In the genomic region with DNA sequence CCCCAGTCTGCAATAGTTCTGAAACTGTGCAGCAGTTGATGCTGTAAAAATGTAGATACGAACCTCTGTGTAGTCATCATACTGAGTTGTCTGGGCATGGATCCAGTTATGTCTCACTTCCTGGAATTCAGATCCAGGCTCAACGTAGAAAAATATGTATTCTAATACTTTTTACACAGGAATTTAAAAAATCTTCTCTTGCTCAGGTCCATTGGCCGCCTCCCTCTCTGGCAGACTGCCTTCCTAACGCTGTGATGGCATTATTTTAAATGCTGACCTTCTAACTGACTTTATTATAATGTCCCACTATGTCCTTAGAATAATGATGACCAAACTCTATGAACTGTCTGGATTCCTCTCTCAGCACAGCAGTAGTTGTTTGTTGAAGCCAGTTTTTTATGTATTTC, we compare ENCODE assay signal across 10 cellular contexts.
DNase-seq lines count a peak whose midpoint lies in the region; ATAC-seq, FAIRE-seq and TF ChIP-seq lines count a peak whose summit lies in the region.
"Had no signal": no experiment of that assay in that cellular context is flagged by ENCODE, and none has a peak within 500 bp of the region (broad histone marks: within the 10 kb centered on the region; RNA-seq: fewer than 3 reads in every experiment).

No MANE protein-coding gene starts in this region.

- peaks cover 16% of the 10 kb centered on the region for H3K9me3 Mint-ChIP-seq in stimulated activated memory B cell treated with anti-CD40 and anti-IgM and Interleukin-4, amounts not matched to agents 10 μg/mL and 1 μg/mL and 100 μg/mL, for 72 hours

- DNase-seq in H54 (ENCODE audit: insufficient read length, low spot score) (peak; percentile 54), amniotic epithelial cell (ENCODE audit: low read depth) (peak; percentile 98), left ventricle myocardium superior (no peak), NCI-H1694 treated with DMSO at 0.1 percent for 48 hours (lab: John Stamatoyannopoulos, UW) (no peak), T-helper 1 cell (no peak), NCI-H2107 (lab: John Stamatoyannopoulos, UW) (no peak)
- DNase-seq: activated naive CD8-positive, alpha-beta T cell treated with anti-CD3 and anti-CD28 coated beads, Interleukin-2, amount 50 U/mL, for 24 hours; NCI-H1092 treated with DMSO at 0.1 percent for 48 hours had no signal

- no peaks in the 10 kb centered on the region for H3K4me1 Mint-ChIP-seq in stimulated activated memory B cell treated with anti-CD40 and anti-IgM and Interleukin-4, amounts not matched to agents 10 μg/mL and 1 μg/mL and 100 μg/mL, for 72 hours

- FAIRE-seq in H54 (lab: Jason Lieb, UNC) = peak; percentile 50

- H3K9ac ChIP-seq in skeletal muscle tissue (ENCODE audit: low read depth in 1 of 3, low read length in 3 of 3) = no peak overlapping the region

- no peaks in the 10 kb centered on the region for H3K27me3 ChIP-seq in skeletal muscle tissue (ENCODE audit: control insufficient read depth in 3 of 3, insufficient read depth in 3 of 3, low read length in 3 of 3)

- no peak overlapping the region for H3K27ac Mint-ChIP-seq in stimulated activated memory B cell treated with anti-CD40 and anti-IgM and Interleukin-4, amounts not matched to agents 10 μg/mL and 1 μg/mL and 100 μg/mL, for 72 hours
- H3K27ac Mint-ChIP-seq: activated naive CD8-positive, alpha-beta T cell treated with anti-CD3 and anti-CD28 coated beads, Interleukin-2, amount 50 U/mL, for 24 hours had no signal

- H3K4me1 ChIP-seq in skeletal muscle tissue (ENCODE audit: control insufficient read depth in 3 of 3, insufficient read depth in 3 of 3, low read length in 3 of 3) = peaks cover 0 to 22% (median 5%) of the 10 kb centered on the region in 3 donors

- peaks cover 0 to 2% (median 0%) of the 10 kb centered on the region in 3 donors for H3K9me3 ChIP-seq in skeletal muscle tissue (ENCODE audit: control insufficient read depth in 3 of 3, low read length in 3 of 3)

- peak overlapping the region; percentile 16 for H3K27ac ChIP-seq in skeletal muscle tissue (ENCODE audit: low read depth, low read length)

- H3K27me3 Mint-ChIP-seq in stimulated activated memory B cell treated with anti-CD40 and anti-IgM and Interleukin-4, amounts not matched to agents 10 μg/mL and 1 μg/mL and 100 μg/mL, for 72 hours = no peaks in the 10 kb centered on the region
- H3K27me3 Mint-ChIP-seq: activated naive CD8-positive, alpha-beta T cell treated with anti-CD3 and anti-CD28 coated beads, Interleukin-2, amount 50 U/mL, for 24 hours had no signal

- H3K36me3 Mint-ChIP-seq in stimulated activated memory B cell treated with anti-CD40 and anti-IgM and Interleukin-4, amounts not matched to agents 10 μg/mL and 1 μg/mL and 100 μg/mL, for 72 hours = peaks cover 25% of the 10 kb centered on the region

- no peak overlapping the region for H3K4me3 Mint-ChIP-seq in stimulated activated memory B cell treated with anti-CD40 and anti-IgM and Interleukin-4, amounts not matched to agents 10 μg/mL and 1 μg/mL and 100 μg/mL, for 72 hours
- H3K4me3 Mint-ChIP-seq: activated naive CD8-positive, alpha-beta T cell treated with anti-CD3 and anti-CD28 coated beads, Interleukin-2, amount 50 U/mL, for 24 hours had no signal

- no peak for TF ChIP-seq POLR2A in H54 (IDR thresholded peaks at IDR 0.05; ENCODE audit: low read depth, low read length)

- intact Hi-C loops in left ventricle myocardium superior (cut with micrococcal nuclease) = no loop called here

- ATAC-seq in left ventricle myocardium superior = peak; percentile 72
- no peak for ATAC-seq in stimulated activated memory B cell treated with anti-CD40 and anti-IgM and Interleukin-4, amounts not matched to agents 10 μg/mL and 1 μg/mL and 100 μg/mL, for 72 hours
- ATAC-seq: activated naive CD8-positive, alpha-beta T cell treated with anti-CD3 and anti-CD28 coated beads, Interleukin-2, amount 50 U/mL, for 24 hours had no signal

- peaks cover 25 to 45% (median 38%) of the 10 kb centered on the region in 3 donors for H3K36me3 ChIP-seq in skeletal muscle tissue (ENCODE audit: control insufficient read depth in 3 of 3, insufficient read depth in 3 of 3, low read length in 3 of 3)

- no peak overlapping the region for H3K4me3 ChIP-seq in skeletal muscle tissue (ENCODE audit: low read length in 3 of 3)

Comparison
In these comparisons a context has a peak if more than half of its experiments do, and no peak if none do; other contexts are left out.
1. DNase-seq: peak in H54 (single experiment) and amniotic epithelial cell (single experiment); none in left ventricle myocardium superior (single experiment), NCI-H1694 treated with DMSO at 0.1 percent for 48 hours (single experiment), T-helper 1 cell (0 of 5) and NCI-H2107 (single experiment).